16 cellular contexts compared by ENCODE assay signal in the genomic region with DNA sequence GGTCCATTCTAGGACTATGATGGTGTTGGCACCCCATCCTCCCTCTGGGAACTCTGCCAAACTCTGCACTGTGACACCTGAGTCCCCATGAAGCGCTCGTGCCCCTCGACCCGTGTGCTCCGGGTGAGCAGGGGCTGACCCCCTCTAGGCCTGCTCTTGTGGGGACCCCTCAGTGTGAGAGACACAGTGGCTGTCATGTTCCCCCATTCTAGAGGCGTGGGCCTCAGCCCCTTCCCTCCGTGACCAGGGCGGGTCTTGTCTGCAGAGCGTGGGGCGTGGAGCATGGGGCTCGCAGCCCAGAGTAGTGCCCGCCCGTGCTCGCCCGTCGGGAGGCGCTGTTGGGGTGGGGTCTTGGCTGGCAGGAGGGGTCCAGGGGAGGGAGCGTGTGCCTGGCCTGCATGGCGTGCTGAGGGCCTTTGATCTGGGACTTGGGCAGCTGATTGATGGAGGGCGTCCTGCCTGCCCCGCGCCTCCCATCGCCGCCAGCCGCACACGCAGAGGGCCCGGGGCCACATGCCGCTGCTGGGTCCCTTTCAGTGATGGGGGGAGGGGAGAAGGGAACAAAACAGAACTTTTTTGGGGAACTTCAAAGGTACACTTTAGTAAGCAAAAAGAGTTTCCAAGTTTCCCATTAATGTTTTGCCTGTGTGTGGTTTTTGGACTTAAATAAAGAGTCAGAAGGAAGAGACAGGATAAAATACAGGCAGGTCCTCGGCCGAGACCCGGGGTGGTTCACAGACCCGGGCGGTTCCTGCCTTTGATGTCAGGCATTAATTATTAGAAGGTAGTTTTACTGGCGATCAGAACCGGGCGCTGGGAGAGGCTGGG.
"Had no signal": no experiment of that assay in that cellular context is flagged by ENCODE, and none has a peak within 500 bp of the region (broad histone marks: within the 10 kb centered on the region; RNA-seq: fewer than 3 reads in every experiment).

No MANE protein-coding gene starts in this region.

- H3K4me1 Mint-ChIP-seq: activated T-helper 17 cell treated with anti-CD3 and anti-CD28 coated beads, Interleukin-2, amount 50 U/mL, for 72 hours; stimulated activated effector memory CD8-positive, alpha-beta T cell treated with anti-CD3 and anti-CD28 coated beads, Interleukin-12 subunit alpha, Interleukin-12 subunit beta, amount 100 ng/mL, for 72 hours had no signal

- H3K27ac Mint-ChIP-seq: activated naive CD4-positive, alpha-beta T cell treated with anti-CD3 and anti-CD28 coated beads for 36 hours; activated naive CD8-positive, alpha-beta T cell treated with anti-CD3 and anti-CD28 coated beads, Interleukin-2, amount 50 U/mL, for 24 hours; activated T-helper 17 cell treated with anti-CD3 and anti-CD28 coated beads, Interleukin-2, amount 50 U/mL, for 72 hours; effector memory CD8-positive, alpha-beta T cell; stimulated activated effector memory CD8-positive, alpha-beta T cell treated with anti-CD3 and anti-CD28 coated beads, Interleukin-12 subunit alpha, Interleukin-12 subunit beta, amount 100 ng/mL, for 72 hours had no signal

- ATAC-seq: activated CD4-positive, CD25-positive, alpha-beta regulatory T cell treated with anti-CD3 and anti-CD28 coated beads, Interleukin-2, amount 50 U/mL, for 24 hours; activated naive CD8-positive, alpha-beta T cell treated with anti-CD3 and anti-CD28 coated beads, Interleukin-2, amount 50 U/mL, for 24 hours; activated T-helper 17 cell treated with anti-CD3 and anti-CD28 coated beads, Interleukin-2, amount 50 U/mL, for 72 hours; effector memory CD8-positive, alpha-beta T cell; left ventricle myocardium superior; stimulated activated effector memory CD8-positive, alpha-beta T cell treated with anti-CD3 and anti-CD28 coated beads, Interleukin-12 subunit alpha, Interleukin-12 subunit beta, amount 100 ng/mL, for 72 hours had no signal

- H3K4me3 Mint-ChIP-seq: activated naive CD4-positive, alpha-beta T cell treated with anti-CD3 and anti-CD28 coated beads for 36 hours; activated naive CD8-positive, alpha-beta T cell treated with anti-CD3 and anti-CD28 coated beads, Interleukin-2, amount 50 U/mL, for 24 hours; activated T-helper 17 cell treated with anti-CD3 and anti-CD28 coated beads, Interleukin-2, amount 50 U/mL, for 72 hours; effector memory CD8-positive, alpha-beta T cell; stimulated activated effector memory CD8-positive, alpha-beta T cell treated with anti-CD3 and anti-CD28 coated beads, Interleukin-12 subunit alpha, Interleukin-12 subunit beta, amount 100 ng/mL, for 72 hours had no signal

- H3K4me3 ChIP-seq: gastrocnemius medialis, tibial artery, vagina had no signal

- H3K27ac ChIP-seq: tibial artery, vagina had no signal

- DNase-seq: activated naive CD4-positive, alpha-beta T cell treated with anti-CD3 and anti-CD28 coated beads for 36 hours; activated naive CD8-positive, alpha-beta T cell treated with anti-CD3 and anti-CD28 coated beads, Interleukin-2, amount 50 U/mL, for 24 hours; activated T-cell treated with anti-CD3 and anti-CD28 coated beads for 4 hours; aorta; cortex of kidney; effector memory CD8-positive, alpha-beta T cell; gastrocnemius medialis; left ventricle myocardium superior; stimulated activated CD4-positive, alpha-beta T cell treated with anti-CD3 and anti-CD28 coated beads, Interleukin-12 subunit alpha, Interleukin-12 subunit beta, amount 100 ng/mL, for 4 hours; stimulated activated CD4-positive, alpha-beta T cell treated with anti-CD3 and anti-CD28 coated beads, Interleukin-2, amount 100 ng/mL, for 24 hours; tibial artery had no signal

- H3K27me3 ChIP-seq: gastrocnemius medialis, tibial artery, vagina had no signal

- H3K36me3 ChIP-seq: vagina had no signal

- H3K27me3 Mint-ChIP-seq: activated naive CD8-positive, alpha-beta T cell treated with anti-CD3 and anti-CD28 coated beads, Interleukin-2, amount 50 U/mL, for 24 hours; activated T-helper 17 cell treated with anti-CD3 and anti-CD28 coated beads, Interleukin-2, amount 50 U/mL, for 72 hours; effector memory CD8-positive, alpha-beta T cell had no signal

- FAIRE-seq: keratinocyte had no signal

- H3K9me3 ChIP-seq: gastrocnemius medialis, tibial artery, vagina had no signal

- H3K9me3 Mint-ChIP-seq: activated naive CD4-positive, alpha-beta T cell treated with anti-CD3 and anti-CD28 coated beads for 36 hours; activated naive CD8-positive, alpha-beta T cell treated with anti-CD3 and anti-CD28 coated beads, Interleukin-2, amount 50 U/mL, for 24 hours; activated T-helper 17 cell treated with anti-CD3 and anti-CD28 coated beads, Interleukin-2, amount 50 U/mL, for 72 hours; effector memory CD8-positive, alpha-beta T cell; stimulated activated effector memory CD8-positive, alpha-beta T cell treated with anti-CD3 and anti-CD28 coated beads, Interleukin-12 subunit alpha, Interleukin-12 subunit beta, amount 100 ng/mL, for 72 hours had no signal
